ENCODE assay signal across 2 cellular contexts in genomic region chr10:100684688-100685235, GRCh38.
TF ChIP-seq lines count a peak whose summit lies in the region.

No MANE protein-coding gene starts in this region.

TF ChIP-seq in HEK293, 187 proteins besides CTCF, POLR2A, EP300 and RAD21 (continued from another document):
- TF ChIP-seq ZNF645 (tag by site-specific recombination; IDR thresholded peaks at IDR 0.05) (0 out of 2 replicates have a peak, but pooled peaks have one; percentile 26), PRDM1 (tag by site-specific recombination; IDR thresholded peaks at IDR 0.05) (peak; percentile 95)

TF ChIP-seq in H1, 55 proteins besides CTCF, POLR2A, EP300 and RAD21 (continued from another document):
- no peak for TF ChIP-seq BRCA1 (IDR thresholded peaks at IDR 0.05; ENCODE audit: low read depth, low read length)
- TF ChIP-seq RNF2 (IDR thresholded peaks at IDR 0.05; ENCODE audit: borderline replicate concordance, low read depth, low read length, missing control alignments, poor library complexity, severe bottlenecking), result peak; percentile 18
- peak; percentile 26; the same call in 1 of the 2 replicates for TF ChIP-seq SUZ12 (IDR thresholded peaks at IDR 0.05; ENCODE audit: low read length)
- TF ChIP-seq MAFK (IDR thresholded peaks at IDR 0.05; ENCODE audit: low read depth, low read length), result no peak
- TF ChIP-seq KDM1A (IDR thresholded peaks at IDR 0.05; ENCODE audit: borderline replicate concordance, low read length), result no peak
- peak; percentile 22 for TF ChIP-seq EZH2 (IDR thresholded peaks at IDR 0.05; ENCODE audit: low read depth, low read length, severe bottlenecking)
